11 cellular contexts compared by ENCODE assay signal in genomic region chr3:179853176-179853575, GRCh38.
DNase-seq lines count a peak whose midpoint lies in the region; ATAC-seq, FAIRE-seq and TF ChIP-seq lines count a peak whose summit lies in the region.
"Had no signal": no experiment of that assay in that cellular context is flagged by ENCODE, and none has a peak within 500 bp of the region (broad histone marks: within the 10 kb centered on the region; RNA-seq: fewer than 3 reads in every experiment).

No MANE protein-coding gene starts in this region.

- H3K9me3 ChIP-seq in GM12878 (replicated peaks; ENCODE audit: control insufficient read depth, insufficient read depth, low read length), result no peaks in the 10 kb centered on the region

- in situ Hi-C loops in GM12878 (cut with MboI), result no loop called here

- SMC1A ChIA-PET in GM12878 (lab: Charles Lee; ENCODE audit: uncharacterized antibody, unreplicated experiment), result interaction anchor here (0.7 to 2.8 kb wide), 12 partner anchors 15 to 429 kb away, joined by 3 to 23 read pairs (median 4); no protein-coding TSS in a partner anchor

- no peaks in the 10 kb centered on the region for H3K36me3 ChIP-seq in GM12878 (ENCODE audit: control insufficient read depth in 2 of 2, insufficient read depth in 2 of 2, low read length in 1 of 2)

- FAIRE-seq in GM12878 (lab: Jason Lieb, UNC), result no peak

- intact Hi-C loops in GM12878 (cut with micrococcal nuclease; ENCODE audit: unreplicated experiment), result no loop called here

- TF ChIP-seq RAD21 in GM12878 (IDR thresholded peaks at IDR 0.05; ENCODE audit: insufficient read depth, low read depth, low read length), result no peak

- DNase-seq in AG08396 (ENCODE audit: low spot score), result peak; percentile 57
- no peak for DNase-seq in GM12878 (ENCODE audit: low read depth, low spot score)
- no peak for DNase-seq in NCI-H1930 (lab: John Stamatoyannopoulos, UW)
- DNase-seq: ACHN; activated CD8-positive, alpha-beta memory T cell treated with anti-CD3 and anti-CD28 coated beads for 24 hours had no signal

- no peak overlapping the region for H3K4me3 ChIP-seq in GM12878
- H3K4me3 ChIP-seq: coronary artery had no signal

- H3K27ac ChIP-seq in GM12878 (ENCODE audit: control insufficient read depth, insufficient read depth), result no peak overlapping the region
- H3K27ac ChIP-seq: coronary artery had no signal

- no TSS peak for BruUV-seq in GM12878 (replicated peaks; lab: Mats Ljungman, UMichigan)

- POLR2A ChIA-PET in GM12878 (lab: Charles Lee), result interaction anchor here (0.6 kb wide), 1 partner anchor 751 kb away, joined by 4 read pairs; no protein-coding TSS in a partner anchor

- TF ChIP-seq EP300 in GM12878 (IDR thresholded peaks at IDR 0.05; ENCODE audit: borderline replicate concordance in 1 of 2, control insufficient read depth in 1 of 2, low read depth in 2 of 2, low read length in 2 of 2), result no peak

- CTCF ChIA-PET in GM12878 (lab: Yijun Ruan, JAX), result interaction anchor here (1.1 to 3.5 kb wide), 6 partner anchors 20 to 742 kb away, joined by 3 to 18 read pairs (median 7); no protein-coding TSS in a partner anchor

- H2AFZ ChIP-seq in GM12878 (ENCODE audit: control insufficient read depth, low read depth, low read length), result no peak overlapping the region

- no peak overlapping the region for H3K9ac ChIP-seq in GM12878 (ENCODE audit: control insufficient read depth, insufficient read depth, low read length)

- peaks cover 4% of the 10 kb centered on the region; the same call in 1 of the 2 replicates for H3K4me1 ChIP-seq in GM12878 (ENCODE audit: control insufficient read depth, insufficient read depth, low read length)

- no peak for TF ChIP-seq CTCF in GM12878 (IDR thresholded peaks at IDR 0.05 in 2 of 3, conservative IDR thresholded peaks at IDR 0.05 in 1 of 3; ENCODE audit: control insufficient read depth in 2 of 3, extremely low read depth in 1 of 3, insufficient read depth in 1 of 3, low read depth in 3 of 3, low read length in 3 of 3)

- TF ChIP-seq POLR2A in GM12878 (IDR thresholded peaks at IDR 0.05; ENCODE audit: low read depth, low read length), result no peak

- H4K20me1 ChIP-seq in GM12878 (ENCODE audit: control insufficient read depth, insufficient read depth), result no peaks in the 10 kb centered on the region

- H3K4me2 ChIP-seq in GM12878 (ENCODE audit: control insufficient read depth, insufficient read depth), result no peak overlapping the region

- peak; percentile 59 for ATAC-seq in GM19452 (IDR thresholded peaks at IDR 0.05; ENCODE audit: unreplicated experiment)
- ATAC-seq in HG03442 (IDR thresholded peaks at IDR 0.05; ENCODE audit: unreplicated experiment), result peak; percentile 64
- ATAC-seq in GM12878, result peak; percentile 65
- no peak for ATAC-seq in HG02642 (IDR thresholded peaks at IDR 0.05; ENCODE audit: poor library complexity, unreplicated experiment)
- no peak for ATAC-seq in HG02588 (IDR thresholded peaks at IDR 0.05; ENCODE audit: unreplicated experiment)
- ATAC-seq in GM19035 (IDR thresholded peaks at IDR 0.05; ENCODE audit: unreplicated experiment), result no peak

- H3K27me3 ChIP-seq in GM12878 (replicated peaks in 1 of 2; ENCODE audit: control insufficient read depth in 2 of 2, insufficient read depth in 2 of 2, low read length in 1 of 2), result no peaks in the 10 kb centered on the region

- WGBS in GM12878 (ENCODE audit: insufficient coverage, insufficient replicate concordance, low lambda C conversion rate, missing lambda C conversion rate), result 23% methylated on average over 2 of the region's 2 CpGs

- RAD21 ChIA-PET in GM12878 (lab: Charles Lee; ENCODE audit: unreplicated experiment), result interaction anchor here (0.9 to 2.8 kb wide), 7 partner anchors 26 to 742 kb away, joined by 3 to 31 read pairs (median 6); no protein-coding TSS in a partner anchor

- H3K79me2 ChIP-seq in GM12878 (ENCODE audit: control insufficient read depth, insufficient read depth, low read length), result no peaks in the 10 kb centered on the region

TF ChIP-seq in GM12878, 131 proteins besides CTCF, POLR2A, EP300 and RAD21 (continues in another document):
- TF ChIP-seq BCLAF1 (IDR thresholded peaks at IDR 0.05), result no peak
- peak; percentile 58 for TF ChIP-seq MEF2B (IDR thresholded peaks at IDR 0.05; ENCODE audit: partially characterized antibody, poor library complexity, severe bottlenecking)
- TF ChIP-seq HSF1 (IDR thresholded peaks at IDR 0.05; ENCODE audit: low read depth, low read length), result no peak
- TF ChIP-seq TCF12 (IDR thresholded peaks at IDR 0.05; ENCODE audit: low read depth, low read length), result no peak
- peak; percentile 39; the same call in 1 of the 2 replicates for TF ChIP-seq NR2F1 (conservative IDR thresholded peaks at IDR 0.05)
- TF ChIP-seq CBFB (IDR thresholded peaks at IDR 0.05; ENCODE audit: low read depth), result 0 out of 2 replicates have a peak, but pooled peaks have one; percentile 38
- peak; percentile 39; the same call in 1 of the 2 replicates for TF ChIP-seq EED (IDR thresholded peaks at IDR 0.05; ENCODE audit: low read depth)
- TF ChIP-seq CHD2 (IDR thresholded peaks at IDR 0.05; ENCODE audit: borderline replicate concordance, low read depth, low read length), result no peak
- no peak for TF ChIP-seq ELK1 (IDR thresholded peaks at IDR 0.05; ENCODE audit: low read depth, low read length)
- TF ChIP-seq PRDM15 (CRISPR knock-in tag; IDR thresholded peaks at IDR 0.05), result no peak
- no peak for TF ChIP-seq KDM1A (IDR thresholded peaks at IDR 0.05; ENCODE audit: borderline replicate concordance)
- TF ChIP-seq NFIC (IDR thresholded peaks at IDR 0.05; ENCODE audit: low read depth, low read length), result peak; percentile 53; the same call in 1 of the 2 replicates

Comparison
In these comparisons a context has a peak if more than half of its experiments do, and no peak if none do; other contexts are left out.
1. ATAC-seq: peak in GM19452 (single experiment), HG03442 (single experiment) and GM12878 (single experiment); none in HG02642 (single experiment), HG02588 (single experiment) and GM19035 (single experiment).